ENCODE assay signal across 27 cellular contexts in the genomic region with DNA sequence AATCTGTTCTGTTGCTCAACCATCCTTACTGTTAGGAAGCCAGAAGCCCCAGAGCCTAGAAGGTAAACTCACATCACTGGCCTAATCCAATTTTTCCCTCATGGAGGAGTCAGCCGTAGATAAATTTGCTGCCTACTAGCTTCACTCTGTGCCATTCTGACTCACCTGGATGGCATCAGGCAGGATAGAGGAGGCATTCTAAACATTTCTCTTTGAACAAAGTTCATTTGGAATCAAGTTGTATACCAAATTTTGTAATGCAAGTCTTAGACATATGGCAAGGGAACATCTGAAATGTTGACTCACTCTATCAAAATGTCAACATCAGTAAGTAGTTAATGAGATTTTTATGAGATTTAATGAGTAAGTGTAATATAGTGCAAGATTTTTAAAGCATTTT. TPM values are rescaled to one million over a fixed set of nuclear protein-coding genes. Genes with fewer than 3 reads are reported as not detected.
A peak's percentile ranks its signal among the peaks of the same experiment; 100 is the strongest.
DNase-seq lines count a peak whose midpoint lies in the region; ATAC-seq and TF ChIP-seq lines count a peak whose summit lies in the region.
"Had no signal": no experiment of that assay in that cellular context is flagged by ENCODE, and none has a peak within 500 bp of the region (broad histone marks: within the 10 kb centered on the region; RNA-seq: fewer than 3 reads in every experiment).

No MANE protein-coding gene starts in this region.

- H3K9ac ChIP-seq in mammary epithelial cell (ENCODE audit: insufficient read depth, low read length): no peak overlapping the region

- dilution Hi-C loops in mammary epithelial cell (cut with HindIII; ENCODE audit: low sequenced_read_pairs): no loop called here

- no peaks in the 10 kb centered on the region for H3K36me3 Mint-ChIP-seq in MCF 10A (ENCODE audit: insufficient read depth, unreplicated experiment)
- H3K36me3 Mint-ChIP-seq: immature natural killer cell, T-cell had no signal

- H3K4me2 ChIP-seq in mammary epithelial cell (ENCODE audit: insufficient read depth, low read depth, low read length) (no peak overlapping the region), PC-9 (peak overlapping the region; percentile 35), hepatocyte (peak overlapping the region; percentile 37)
- H3K4me2 ChIP-seq: GM23338 had no signal

- in situ Hi-C loops in mammary epithelial cell (cut with MboI; ENCODE audit: low sequenced_read_pairs in 2 of 2): no loop called here

- WGBS in mammary epithelial cell (ENCODE audit: low coverage, missing lambda C conversion rate): 92% methylated on average over 1 of the region's 1 CpG
- WGBS in hepatocyte (ENCODE audit: low lambda C conversion rate, missing lambda C conversion rate): 44% methylated on average over 1 of the region's 1 CpG

- CTCF ChIA-PET in MCF 10A (lab: Yijun Ruan, JAX): interaction anchor here (0.6 to 2.7 kb wide), 5 partner anchors 9 to 1873 kb away, joined by 3 to 18 read pairs (median 7); no protein-coding TSS in a partner anchor
- CTCF ChIA-PET in mammary epithelial cell (lab: Charles Lee; ENCODE audit: low non-redundant PET): no interaction called here
- CTCF ChIA-PET in PC-9 (lab: Charles Lee): interaction anchor here (0.7 kb wide), 1 partner anchor 26 kb away, joined by 3 read pairs; no protein-coding TSS in a partner anchor

- H3K36me3 ChIP-seq in mammary epithelial cell (ENCODE audit: insufficient read depth, low read length) (no peaks in the 10 kb centered on the region), PC-9 (ENCODE audit: low read depth) (no peaks in the 10 kb centered on the region), hepatocyte (replicated peaks; ENCODE audit: insufficient read depth, low read depth) (no peaks in the 10 kb centered on the region)
- H3K36me3 ChIP-seq: heart right ventricle, transverse colon had no signal

- H3K9me3 ChIP-seq in mammary epithelial cell (replicated peaks; ENCODE audit: insufficient read depth, low read length) (no peaks in the 10 kb centered on the region), PC-9 (ENCODE audit: insufficient read depth, low read depth) (no peaks in the 10 kb centered on the region; the same call in 1 of the 2 replicates), hepatocyte (ENCODE audit: low read depth) (no peaks in the 10 kb centered on the region)
- H3K9me3 ChIP-seq: transverse colon had no signal

- H3K4me1 ChIP-seq in mammary epithelial cell (ENCODE audit: insufficient read depth, low read length) (no peaks in the 10 kb centered on the region), PC-9 (replicated peaks; ENCODE audit: insufficient read depth) (peaks cover 35% of the 10 kb centered on the region), hepatocyte (ENCODE audit: insufficient read depth) (no peaks in the 10 kb centered on the region)
- H3K4me1 ChIP-seq: transverse colon had no signal

- ATAC-seq in HG03457 (IDR thresholded peaks at IDR 0.05; ENCODE audit: unreplicated experiment) (no peak), Right ventricle myocardium inferior (no peak)
- ATAC-seq: GM23338, heart right ventricle, T-cell had no signal

- H3K27ac Mint-ChIP-seq in MCF 10A (ENCODE audit: low read depth, unreplicated experiment): peak overlapping the region; percentile 36
- H3K27ac Mint-ChIP-seq: activated CD4-positive, alpha-beta memory T cell treated with anti-CD3 and anti-CD28 coated beads, Interleukin-2, amount 10 ng/mL, durations not matched to agents 7 days and 5 days; activated naive CD8-positive, alpha-beta T cell treated with anti-CD3 and anti-CD28 coated beads, Interleukin-2, amount 10 ng/mL, durations not matched to agents 7 days and 5 days; GM23338; immature natural killer cell; T-cell had no signal

- DNase-seq in MCF 10A (ENCODE audit: unreplicated experiment): peak; percentile 70
- no peak for DNase-seq in mammary epithelial cell
- peak; percentile 16 to 92 for DNase-seq in PC-9
- peak; percentile 15 for DNase-seq in hepatocyte (ENCODE audit: low spot score)
- no peak for DNase-seq in middle frontal gyrus (ENCODE audit: extremely low spot score, low spot score)
- DNase-seq in SK-N-DZ (ENCODE audit: low spot score): no peak
- no peak for DNase-seq in Right ventricle myocardium inferior (ENCODE audit: missing footprints)
- DNase-seq: 8988T; activated CD4-positive, alpha-beta memory T cell treated with anti-CD3 and anti-CD28 coated beads, Interleukin-2, amount 10 ng/mL, durations not matched to agents 7 days and 5 days; activated CD4-positive, CD25-positive, alpha-beta regulatory T cell; activated naive CD8-positive, alpha-beta T cell treated with anti-CD3 and anti-CD28 coated beads, Interleukin-2, amount 10 ng/mL, durations not matched to agents 7 days and 5 days; AML-193; DMS53; heart right ventricle; immature natural killer cell; Karpas-422; NCI-H1105 treated with DMSO at 0.1 percent for 48 hours; NCI-H2081; NCI-H345; SIG-M5; stimulated activated CD8-positive, alpha-beta memory T cell treated with anti-CD3 and anti-CD28 coated beads, Interleukin-4, amount 100 ng/mL, for 48 hours; T-cell; transverse colon had no signal

- no peaks in the 10 kb centered on the region for H3K27me3 Mint-ChIP-seq in MCF 10A (ENCODE audit: insufficient read depth, unreplicated experiment)

- H3K9me2 ChIP-seq in PC-9 (ENCODE audit: insufficient read depth): no peaks in the 10 kb centered on the region
- no peaks in the 10 kb centered on the region for H3K9me2 ChIP-seq in hepatocyte (replicated peaks; ENCODE audit: insufficient read depth)

- H3K27me3 ChIP-seq in mammary epithelial cell (ENCODE audit: insufficient read depth, low read length) (peaks cover 1% of the 10 kb centered on the region), PC-9 (ENCODE audit: insufficient read depth, low read depth) (no peaks in the 10 kb centered on the region), hepatocyte (no peaks in the 10 kb centered on the region)
- H3K27me3 ChIP-seq: heart right ventricle, transverse colon had no signal

- H3K27ac ChIP-seq in mammary epithelial cell (ENCODE audit: insufficient read depth, low read depth, low read length): no peak overlapping the region
- H3K27ac ChIP-seq in PC-9: peak overlapping the region; percentile 63
- H3K27ac ChIP-seq in hepatocyte: peak overlapping the region; percentile 24
- H3K27ac ChIP-seq: heart right ventricle, transverse colon had no signal

- no peaks in the 10 kb centered on the region for H3K9me3 Mint-ChIP-seq in MCF 10A (ENCODE audit: unreplicated experiment)
- H3K9me3 Mint-ChIP-seq: activated naive CD8-positive, alpha-beta T cell treated with anti-CD3 and anti-CD28 coated beads, Interleukin-2, amount 10 ng/mL, durations not matched to agents 7 days and 5 days; central memory CD8-positive, alpha-beta T cell; GM23338; immature natural killer cell; neural crest cell; T-cell had no signal

- POLR2A ChIA-PET in MCF 10A (lab: Yijun Ruan, JAX) (interaction anchor here (1.3 to 1.5 kb wide), 2 partner anchors 14 to 31 kb away, joined by 5 read pairs; no protein-coding TSS in a partner anchor), PC-9 (lab: Charles Lee; ENCODE audit: unreplicated experiment) (no interaction called here)

- intact Hi-C loops in MCF 10A (cut with micrococcal nuclease): no loop called here
- intact Hi-C loops in mammary epithelial cell (cut with micrococcal nuclease): no loop called here
- intact Hi-C loops in PC-9 (cut with micrococcal nuclease; ENCODE audit: unreplicated experiment): no loop called here
- intact Hi-C loops in Right ventricle myocardium inferior (cut with DNase I): no loop called here

- no peak for TF ChIP-seq CTCF in MCF 10A (IDR thresholded peaks at IDR 0.05; ENCODE audit: unreplicated experiment)
- TF ChIP-seq CTCF in mammary epithelial cell (conservative IDR thresholded peaks at IDR 0.05 in 1 of 2, IDR thresholded peaks at IDR 0.05 in 1 of 2; ENCODE audit: extremely low read depth in 1 of 2, insufficient read depth in 1 of 2, low read depth in 1 of 2, low read length in 2 of 2): no peak
- TF ChIP-seq CTCF in PC-9 (conservative IDR thresholded peaks at IDR 0.05): no peak
- no peak for TF ChIP-seq CTCF in hepatocyte (IDR thresholded peaks at IDR 0.05; ENCODE audit: poor library complexity)

- peaks cover 22% of the 10 kb centered on the region for H3F3A ChIP-seq in PC-9 (ENCODE audit: insufficient read depth, low read depth)

- H4K20me1 ChIP-seq in mammary epithelial cell (ENCODE audit: insufficient read depth, low read length): no peaks in the 10 kb centered on the region
- no peaks in the 10 kb centered on the region for H4K20me1 ChIP-seq in PC-9 (ENCODE audit: insufficient read depth)
- H4K20me1 ChIP-seq in hepatocyte (ENCODE audit: insufficient read depth, poor library complexity, severe bottlenecking): no peaks in the 10 kb centered on the region

- H2AFZ ChIP-seq in mammary epithelial cell (ENCODE audit: low read depth, low read length): no peak overlapping the region
- no peak overlapping the region for H2AFZ ChIP-seq in PC-9
- H2AFZ ChIP-seq in hepatocyte: no peak overlapping the region
- H2AFZ ChIP-seq: GM23338 had no signal

- BruUV-seq in MCF 10A (replicated peaks; lab: Mats Ljungman, UMichigan): no TSS peak
- no TSS peak for BruUV-seq in mammary epithelial cell (replicated peaks; lab: Mats Ljungman, UMichigan)
- no TSS peak for BruUV-seq in PC-9 (replicated peaks; lab: Mats Ljungman, UMichigan)

- no peak overlapping the region for H3K4me3 Mint-ChIP-seq in MCF 10A (ENCODE audit: unreplicated experiment)
- H3K4me3 Mint-ChIP-seq: activated CD4-positive, alpha-beta memory T cell treated with anti-CD3 and anti-CD28 coated beads, Interleukin-2, amount 10 ng/mL, durations not matched to agents 7 days and 5 days; activated naive CD8-positive, alpha-beta T cell treated with anti-CD3 and anti-CD28 coated beads, Interleukin-2, amount 10 ng/mL, durations not matched to agents 7 days and 5 days; central memory CD8-positive, alpha-beta T cell; GM23338; immature natural killer cell; neural crest cell; T-cell had no signal

- H3K4me1 Mint-ChIP-seq in MCF 10A (ENCODE audit: insufficient read depth, unreplicated experiment): peaks cover 43% of the 10 kb centered on the region
- H3K4me1 Mint-ChIP-seq: activated CD4-positive, alpha-beta memory T cell treated with anti-CD3 and anti-CD28 coated beads, Interleukin-2, amount 10 ng/mL, durations not matched to agents 7 days and 5 days; central memory CD8-positive, alpha-beta T cell; GM23338; immature natural killer cell; neural crest cell had no signal

- H3K79me2 ChIP-seq in mammary epithelial cell (ENCODE audit: insufficient read depth, low read length) (no peaks in the 10 kb centered on the region), PC-9 (ENCODE audit: low read depth) (peaks cover 16% of the 10 kb centered on the region; the same call in 1 of the 2 replicates), hepatocyte (no peaks in the 10 kb centered on the region)

- H3K4me3 ChIP-seq in mammary epithelial cell (replicated peaks in 1 of 3; ENCODE audit: insufficient read depth in 1 of 3, low read depth in 2 of 3, low read length in 3 of 3) (no peak overlapping the region), PC-9 (no peak overlapping the region), hepatocyte (no peak overlapping the region)
- H3K4me3 ChIP-seq: GM23338, heart right ventricle, transverse colon had no signal

RNA-seq across cellular contexts. Expression of a gene that starts 13.6 kb away (rescaled TPM):
- total RNA-seq in MCF 10A (2022): 7.9 and 9.4 TPM in 2 replicates
- under 1 TPM; 0.17 to 0.59 TPM for total RNA-seq in mammary epithelial cell
- 0.49 TPM for polyA plus RNA-seq in mammary epithelial cell
- polyA minus RNA-seq in mammary epithelial cell: not detected
- 8.6 and 9.0 TPM in 2 replicates for total RNA-seq in PC-9 (2021)
- total RNA-seq in hepatocyte: 4.7 and 5.3 TPM in 2 replicates
- 4.8 and 5.6 TPM in 2 replicates for polyA plus RNA-seq in hepatocyte
- polyA plus RNA-seq in SK-N-DZ (2014; cell fraction: cytosol; rRNA removed): 8.9 and 10.9 TPM in 2 replicates
- 10.4 and 11.2 TPM in 2 replicates for polyA plus RNA-seq in SK-N-DZ (2014; cell fraction: nucleus; rRNA removed)
- 0.35 TPM for total RNA-seq in Right ventricle myocardium inferior

RNA-seq across cellular contexts. Expression of a gene that starts 51.6 kb away (rescaled TPM):
- total RNA-seq in MCF 10A (2022) (54.7 and 60.8 TPM in 2 replicates), mammary epithelial cell (100 to 1,000 TPM in 1 of 2 donors, 10 to 100 TPM in 1; 57.6 to 135 TPM), PC-9 (2021) (68.4 and 74.9 TPM in 2 replicates), hepatocyte (193 and 199 TPM in 2 replicates), Right ventricle myocardium inferior (101 TPM)
- polyA plus RNA-seq in mammary epithelial cell (37.0 TPM), hepatocyte (82.1 and 88.0 TPM in 2 replicates)
- polyA minus RNA-seq in mammary epithelial cell: 260 TPM
- 30.1 and 37.4 TPM in 2 replicates for polyA plus RNA-seq in SK-N-DZ (2014; cell fraction: cytosol; rRNA removed)
- 11.5 and 14.5 TPM in 2 replicates for polyA plus RNA-seq in SK-N-DZ (2014; cell fraction: nucleus; rRNA removed)

Comparison
In these comparisons a context has a peak if more than half of its experiments do, and no peak if none do; other contexts are left out.
1. DNase-seq: peak in MCF 10A (single experiment), PC-9 (2 of 2) and hepatocyte (single experiment); none in mammary epithelial cell (single experiment), middle frontal gyrus (single experiment), SK-N-DZ (single experiment) and Right ventricle myocardium inferior (single experiment).